11 cellular contexts compared by ENCODE assay signal in genomic region chr3:194481103-194481502, GRCh38. TPM values are rescaled to one million over a fixed set of nuclear protein-coding genes. Genes with fewer than 3 reads are reported as not detected.
A peak's percentile ranks its signal among the peaks of the same experiment; 100 is the strongest.
DNase-seq lines count a peak whose midpoint lies in the region; ATAC-seq and TF ChIP-seq lines count a peak whose summit lies in the region.
"Had no signal": no experiment of that assay in that cellular context is flagged by ENCODE, and none has a peak within 500 bp of the region (broad histone marks: within the 10 kb centered on the region; RNA-seq: fewer than 3 reads in every experiment).

No MANE protein-coding gene starts in this region.

- no peak for ATAC-seq in naive thymus-derived CD4-positive, alpha-beta T cell
- ATAC-seq in aorta (ENCODE audit: low FRiP score) = no peak
- no peak for ATAC-seq in naive thymus-derived CD8-positive, alpha-beta T cell

- H3K36me3 Mint-ChIP-seq in activated naive CD8-positive, alpha-beta T cell treated with anti-CD3 and anti-CD28 coated beads for 36 hours = peaks cover 38% of the 10 kb centered on the region
- H3K36me3 Mint-ChIP-seq in naive thymus-derived CD4-positive, alpha-beta T cell = peaks cover 0 to 14% (median 0%) of the 10 kb centered on the region in 5 donors
- H3K36me3 Mint-ChIP-seq in naive thymus-derived CD8-positive, alpha-beta T cell = peaks cover 0 to 13% (median 2%) of the 10 kb centered on the region in 3 donors

- peaks cover 0 to 3% (median 0%) of the 10 kb centered on the region in 3 experiments for H3K36me3 ChIP-seq in naive thymus-derived CD4-positive, alpha-beta T cell (ENCODE audit: control insufficient read depth in 2 of 3, insufficient read depth in 3 of 3, low read length in 3 of 3)
- H3K36me3 ChIP-seq in aorta (ENCODE audit: control insufficient read depth in 1 of 2, insufficient read depth in 2 of 2, low read length in 1 of 2) = peaks cover 0 to 1% of the 10 kb centered on the region in 2 donors

- H3K4me3 ChIP-seq in naive thymus-derived CD4-positive, alpha-beta T cell (ENCODE audit: low read length) = no peak overlapping the region
- H3K4me3 ChIP-seq in aorta (ENCODE audit: low read length in 2 of 2) = no peak overlapping the region

- TF ChIP-seq CTCF in AG09319 (IDR thresholded peaks at IDR 0.05; ENCODE audit: low read depth, low read length) = no peak

- no peaks in the 10 kb centered on the region for H3K9me3 Mint-ChIP-seq in activated naive CD8-positive, alpha-beta T cell treated with anti-CD3 and anti-CD28 coated beads for 36 hours
- H3K9me3 Mint-ChIP-seq in naive thymus-derived CD4-positive, alpha-beta T cell = no peaks in the 10 kb centered on the region
- H3K9me3 Mint-ChIP-seq in naive thymus-derived CD8-positive, alpha-beta T cell = no peaks in the 10 kb centered on the region

- CTCF ChIA-PET in naive thymus-derived CD4-positive, alpha-beta T cell (lab: Charles Lee) = interaction anchor here (0.7 kb wide), 1 partner anchor 224 kb away, joined by 5 read pairs; no protein-coding TSS in a partner anchor

- peaks cover 44% of the 10 kb centered on the region for H3K4me1 Mint-ChIP-seq in activated naive CD8-positive, alpha-beta T cell treated with anti-CD3 and anti-CD28 coated beads for 36 hours
- H3K4me1 Mint-ChIP-seq in naive thymus-derived CD4-positive, alpha-beta T cell = peaks cover 23 to 46% (median 42%) of the 10 kb centered on the region in 7 donors
- peaks cover 10 to 42% (median 33%) of the 10 kb centered on the region in 4 donors for H3K4me1 Mint-ChIP-seq in naive thymus-derived CD8-positive, alpha-beta T cell

- no peaks in the 10 kb centered on the region for H3K27me3 ChIP-seq in naive thymus-derived CD4-positive, alpha-beta T cell (ENCODE audit: control insufficient read depth in 2 of 2, insufficient read depth in 2 of 2, low read length in 2 of 2)
- no peaks in the 10 kb centered on the region for H3K27me3 ChIP-seq in aorta (ENCODE audit: control insufficient read depth in 1 of 2, insufficient read depth in 2 of 2, low read length in 1 of 2)

- POLR2A ChIA-PET in naive thymus-derived CD4-positive, alpha-beta T cell (lab: Charles Lee) = no interaction called here
- POLR2A ChIA-PET in naive thymus-derived CD8-positive, alpha-beta T cell (lab: Charles Lee) = no interaction called here

- DNase-seq in AG09319 (ENCODE audit: extremely low read depth, low read depth) (peak; percentile 50), HS-5 (ENCODE audit: low read depth) (peak; percentile 55), iris pigment epithelial cell (ENCODE audit: low read depth) (peak; percentile 83), COLO668 (lab: John Stamatoyannopoulos, UW; ENCODE audit: unreplicated experiment) (no peak), aorta (no peak)
- DNase-seq in activated naive CD8-positive, alpha-beta T cell treated with anti-CD3 and anti-CD28 coated beads for 36 hours = no peak
- DNase-seq in naive thymus-derived CD4-positive, alpha-beta T cell = no peak
- DNase-seq in naive thymus-derived CD8-positive, alpha-beta T cell = no peak
- DNase-seq: DMS79 treated with DMSO at 0.1 percent for 48 hours, GOT3, SW 1271 had no signal

- H3K27ac Mint-ChIP-seq in activated naive CD8-positive, alpha-beta T cell treated with anti-CD3 and anti-CD28 coated beads for 36 hours = peak overlapping the region; percentile 68
- no peak overlapping the region for H3K27ac Mint-ChIP-seq in naive thymus-derived CD4-positive, alpha-beta T cell
- H3K27ac Mint-ChIP-seq in naive thymus-derived CD8-positive, alpha-beta T cell = peak overlapping the region in 1 of 10 donors; percentile 24

- H3K27ac ChIP-seq in naive thymus-derived CD4-positive, alpha-beta T cell (ENCODE audit: low read depth, low read length) = no peak overlapping the region
- H3K27ac ChIP-seq in aorta (ENCODE audit: low read depth in 1 of 2, low read length in 2 of 2) = no peak overlapping the region

- intact Hi-C loops in naive thymus-derived CD4-positive, alpha-beta T cell (cut with micrococcal nuclease) = loop anchor here in 1 of 2 donors (10.0 kb wide), 2 partner anchors 346 to 1064 kb away; partner anchors contain the start of genes HES1 and PPP1R2
- intact Hi-C loops in aorta (cut with DNase I) = loop anchor here in 1 of 2 donors (5.0 kb wide), 1 partner anchor 91 kb away; no protein-coding TSS in a partner anchor

- H3K4me3 Mint-ChIP-seq in activated naive CD8-positive, alpha-beta T cell treated with anti-CD3 and anti-CD28 coated beads for 36 hours = peak overlapping the region; percentile 23
- H3K4me3 Mint-ChIP-seq in naive thymus-derived CD4-positive, alpha-beta T cell = no peak overlapping the region
- H3K4me3 Mint-ChIP-seq in naive thymus-derived CD8-positive, alpha-beta T cell = no peak overlapping the region

- no peaks in the 10 kb centered on the region for H3K27me3 Mint-ChIP-seq in activated naive CD8-positive, alpha-beta T cell treated with anti-CD3 and anti-CD28 coated beads for 36 hours
- H3K27me3 Mint-ChIP-seq in naive thymus-derived CD4-positive, alpha-beta T cell = no peaks in the 10 kb centered on the region
- H3K27me3 Mint-ChIP-seq in naive thymus-derived CD8-positive, alpha-beta T cell = no peaks in the 10 kb centered on the region

- H3K4me1 ChIP-seq in naive thymus-derived CD4-positive, alpha-beta T cell (ENCODE audit: control insufficient read depth in 2 of 2, insufficient read depth in 2 of 2, low read length in 2 of 2) = peaks cover 12 to 18% of the 10 kb centered on the region in 2 donors
- H3K4me1 ChIP-seq in aorta (ENCODE audit: control insufficient read depth in 1 of 2, insufficient read depth in 2 of 2, low read length in 2 of 2) = peaks cover 2 to 3% of the 10 kb centered on the region in 2 donors

- no peaks in the 10 kb centered on the region for H3K9me3 ChIP-seq in naive thymus-derived CD4-positive, alpha-beta T cell (ENCODE audit: control insufficient read depth in 2 of 3, low read length in 3 of 3)
- H3K9me3 ChIP-seq in aorta (ENCODE audit: control insufficient read depth, low read length) = no peaks in the 10 kb centered on the region

RNA-seq across cellular contexts. Expression of gene ATP13A3, which starts 5.7 kb away (rescaled TPM):
- total RNA-seq in activated naive CD8-positive, alpha-beta T cell treated with anti-CD3 and anti-CD28 coated beads for 36 hours = 100 to 1,000 TPM; 113 to 124 TPM
- total RNA-seq in naive thymus-derived CD4-positive, alpha-beta T cell = 10 to 100 TPM; 46.5 to 81.8 (median 58.4) TPM
- 1 to 10 TPM; 4.6 to 6.2 TPM for polyA plus RNA-seq in naive thymus-derived CD4-positive, alpha-beta T cell
- 100 to 1,000 TPM; 127 to 189 TPM for total RNA-seq in aorta
- polyA plus RNA-seq in aorta = 10 to 100 TPM; 14.1 to 38.7 TPM
- total RNA-seq in naive thymus-derived CD8-positive, alpha-beta T cell = 10 to 100 TPM; 51.7 to 53.8 TPM
- polyA plus RNA-seq in naive thymus-derived CD8-positive, alpha-beta T cell = 10 to 100 TPM in 2 of 3 donors, 1 to 10 TPM in 1; 5.9 to 13.2 (median 10.6) TPM

Comparison
In these comparisons a context has a peak if more than half of its experiments do, and no peak if none do; other contexts are left out.
1. DNase-seq: peak in AG09319 (single experiment), HS-5 (single experiment) and iris pigment epithelial cell (single experiment); none in activated naive CD8-positive, alpha-beta T cell treated with anti-CD3 and anti-CD28 coated beads for 36 hours (single experiment), naive thymus-derived CD4-positive, alpha-beta T cell (0 of 9), COLO668 (single experiment), aorta (0 of 2) and naive thymus-derived CD8-positive, alpha-beta T cell (0 of 10).